In the genomic region with DNA sequence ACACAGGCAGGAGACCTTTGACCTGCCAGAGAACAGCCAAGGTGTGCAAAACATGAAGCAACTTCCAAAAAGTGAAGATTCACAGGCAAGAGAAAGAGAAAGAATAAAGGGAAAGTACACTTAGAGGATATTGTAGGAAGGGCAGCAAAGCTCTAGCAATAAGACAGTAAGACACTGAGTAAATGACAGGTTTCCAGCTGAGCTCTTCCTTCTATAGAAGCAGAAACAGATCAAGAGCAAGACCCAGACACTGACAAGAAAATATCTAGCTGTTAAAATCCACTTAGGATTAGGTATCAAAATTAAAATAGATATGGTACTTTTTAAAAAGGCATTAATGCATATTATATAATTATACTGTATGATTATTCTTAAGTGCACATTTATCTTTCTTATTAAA, we compare ENCODE assay signal across 18 cellular contexts.
"Had no signal": no experiment of that assay in that cellular context is flagged by ENCODE, and none has a peak within 500 bp of the region (broad histone marks: within the 10 kb centered on the region; RNA-seq: fewer than 3 reads in every experiment).

No MANE protein-coding gene starts in this region.

- H3K9me3 ChIP-seq: esophagus muscularis mucosa, gastrocnemius medialis, heart right ventricle, psoas muscle, testis, tibial nerve, upper lobe of right lung had no signal

- ATAC-seq: effector memory CD8-positive, alpha-beta T cell; gastrocnemius medialis; heart right ventricle; psoas muscle; sciatic nerve; stimulated activated naive B cell treated with anti-CD40 and anti-IgM and Interleukin-4, amounts not matched to agents 10 μg/mL and 1 μg/mL and 100 μg/mL, for 72 hours; stimulated activated naive CD8-positive, alpha-beta T cell treated with anti-CD3 and anti-CD28 coated beads, Interleukin-15, amount 100 ng/mL, for 72 hours; upper lobe of right lung had no signal

- H3K4me3 ChIP-seq: esophagus muscularis mucosa, gastrocnemius medialis, heart right ventricle, psoas muscle, testis, tibial nerve, upper lobe of right lung had no signal

- H3K4me1 ChIP-seq: esophagus muscularis mucosa, gastrocnemius medialis, heart right ventricle, psoas muscle, testis, upper lobe of right lung had no signal

- H3K36me3 ChIP-seq: esophagus muscularis mucosa, gastrocnemius medialis, heart right ventricle, tibial nerve, upper lobe of right lung had no signal

- DNase-seq: effector memory CD8-positive, alpha-beta T cell; gastrocnemius medialis; heart right ventricle; hypothalamus; kidney glomerular epithelial cell; mesendoderm; naive B cell; psoas muscle; stimulated activated CD4-positive, alpha-beta T cell treated with anti-CD3 and anti-CD28 coated beads, Interleukin-2, amount 100 ng/mL, for 24 hours; stimulated activated CD4-positive, alpha-beta T cell treated with anti-CD3 and anti-CD28 coated beads, Interleukin-4, amount 100 ng/mL, for 4 hours; stimulated activated naive B cell treated with anti-CD40 and anti-IgM and Interleukin-4, amounts not matched to agents 10 μg/mL and 1 μg/mL and 100 μg/mL, for 72 hours; stimulated activated naive CD8-positive, alpha-beta T cell treated with anti-CD3 and anti-CD28 coated beads, Interleukin-15, amount 100 ng/mL, for 72 hours; testis; upper lobe of right lung had no signal

- H3K27me3 ChIP-seq: esophagus muscularis mucosa, gastrocnemius medialis, heart right ventricle, testis, tibial nerve, upper lobe of right lung had no signal

- H3K27ac ChIP-seq: epithelial cell of prostate, esophagus muscularis mucosa, gastrocnemius medialis, heart right ventricle, psoas muscle, testis, tibial nerve, upper lobe of right lung had no signal
